ENCODE assay signal across 24 cellular contexts in genomic region chr4:186405957-186406356, GRCh38.
DNase-seq lines count a peak whose midpoint lies in the region; ATAC-seq, FAIRE-seq and TF ChIP-seq lines count a peak whose summit lies in the region.
"Had no signal": no experiment of that assay in that cellular context is flagged by ENCODE, and none has a peak within 500 bp of the region (broad histone marks: within the 10 kb centered on the region; RNA-seq: fewer than 3 reads in every experiment).

No MANE protein-coding gene starts in this region.

- H3K4me1 ChIP-seq in IMR-90 (ENCODE audit: control insufficient read depth, insufficient read depth, low read length) = no peaks in the 10 kb centered on the region

- peak overlapping the region; percentile 79 for H3K27ac Mint-ChIP-seq in nephron progenitor cell
- H3K27ac Mint-ChIP-seq: B cell; CD8-positive, alpha-beta T cell had no signal

- H3K56ac ChIP-seq in IMR-90 (ENCODE audit: extremely low read depth, insufficient read depth, low read length) = no peak overlapping the region

- TF ChIP-seq RAD21 in IMR-90 (IDR thresholded peaks at IDR 0.05; ENCODE audit: low read length) = no peak

- CTCF ChIA-PET in IMR-90 (lab: Yijun Ruan, JAX) = no interaction called here

- H3K36me3 ChIP-seq in IMR-90 (ENCODE audit: control insufficient read depth, insufficient read depth, low read length) = no peaks in the 10 kb centered on the region

- intact Hi-C loops in IMR-90 (cut with micrococcal nuclease) = no loop called here

- no peak overlapping the region for H2AK5ac ChIP-seq in IMR-90 (ENCODE audit: low read depth, low read length)

- H3K27me3 Mint-ChIP-seq in nephron progenitor cell (ENCODE audit: low read depth, poor library complexity) = peaks cover 7% of the 10 kb centered on the region
- H3K27me3 Mint-ChIP-seq: B cell had no signal

- H3K18ac ChIP-seq in IMR-90 (ENCODE audit: low read depth, low read length) = no peak overlapping the region

- no peaks in the 10 kb centered on the region for H3K27me3 ChIP-seq in IMR-90 (ENCODE audit: control insufficient read depth, insufficient read depth, low read length)

- no peak for TF ChIP-seq POLR2A in GM12891 (IDR thresholded peaks at IDR 0.05; ENCODE audit: low read depth, low read length)
- TF ChIP-seq POLR2A in IMR-90 (IDR thresholded peaks at IDR 0.05; ENCODE audit: low read depth, low read length) = no peak

- H3K9me3 Mint-ChIP-seq in nephron progenitor cell = peaks cover 20% of the 10 kb centered on the region
- H3K9me3 Mint-ChIP-seq: CD8-positive, alpha-beta T cell had no signal

- H2BK20ac ChIP-seq in IMR-90 (ENCODE audit: low read depth, low read length) = no peak overlapping the region

- H4K91ac ChIP-seq in IMR-90 (ENCODE audit: insufficient read depth, low read depth, low read length) = no peak overlapping the region

- no peaks in the 10 kb centered on the region for H4K20me1 ChIP-seq in IMR-90 (ENCODE audit: insufficient read depth, low read length)

- no peak overlapping the region for H3K27ac ChIP-seq in IMR-90 (ENCODE audit: insufficient read depth, low read length)
- H3K27ac ChIP-seq: C4-2B, GM23248, RWPE1 had no signal

- H3K14ac ChIP-seq in IMR-90 (replicated peaks; ENCODE audit: low read depth, low read length) = no peak overlapping the region

- DNase-seq in GM12891 (ENCODE audit: insufficient read length, low spot score) (no peak), IMR-90 (no peak), nephron progenitor cell (no peak), urothelium cell line (ENCODE audit: low spot score) (no peak), hypothalamus (lab: John Stamatoyannopoulos, UW) (no peak)
- DNase-seq in activated CD4-positive, alpha-beta T cell treated with anti-CD3 and anti-CD28 coated beads for 1 hour = no peak
- DNase-seq: CD8-positive, alpha-beta T cell; DMS79 treated with DMSO at 0.1 percent for 48 hours; GF-D8; GM23248; HCEC 1CT; KBM-7; MV-4-11; NCI-H1105 treated with DMSO at 0.1 percent for 48 hours; NCI-H2029; NCI-H526 treated with DMSO at 0.1 percent for 48 hours; SHP77; T-helper 1 cell had no signal

- H2AK9ac ChIP-seq in IMR-90 (replicated peaks; ENCODE audit: low read depth, low read length, poor library complexity) = no peak overlapping the region

- no peak overlapping the region for H3K4me3 Mint-ChIP-seq in nephron progenitor cell
- H3K4me3 Mint-ChIP-seq: B cell; CD8-positive, alpha-beta T cell had no signal

- WGBS in IMR-90 (ENCODE audit: extremely low coverage in 2 of 2, insufficient read length in 1 of 2), 2 experiments = 79% methylated on average over 4 of the region's 12 CpGs; no CpG with 5 or more reads in 1 of the 2 experiments

- dilution Hi-C loops in IMR-90 (cut with HindIII; ENCODE audit: low sequenced_read_pairs, unreplicated experiment) = no loop called here

- H3K4me2 ChIP-seq in IMR-90 (ENCODE audit: low read depth, low read length) = no peak overlapping the region

- H4K5ac ChIP-seq in IMR-90 (ENCODE audit: low read depth, low read length) = no peak overlapping the region

- no peak for TF ChIP-seq CTCF in IMR-90 (conservative IDR thresholded peaks at IDR 0.05; ENCODE audit: low read depth, low read length)
- no peak for TF ChIP-seq CTCF in nephron progenitor cell (IDR thresholded peaks at IDR 0.05)

- no peak overlapping the region for H3K4ac ChIP-seq in IMR-90 (ENCODE audit: low read depth, low read length)

- POLR2A ChIA-PET in IMR-90 (lab: Charles Lee; ENCODE audit: unreplicated experiment) = no interaction called here

- no peak overlapping the region for H2BK15ac ChIP-seq in IMR-90 (ENCODE audit: low read depth, low read length)

- no peaks in the 10 kb centered on the region for H3K36me3 Mint-ChIP-seq in nephron progenitor cell (ENCODE audit: low read depth)
- H3K36me3 Mint-ChIP-seq: CD8-positive, alpha-beta T cell had no signal

- H3K79me1 ChIP-seq in IMR-90 (ENCODE audit: low read depth in 1 of 2, low read length in 2 of 2) = no peaks in the 10 kb centered on the region

- FAIRE-seq in GM12891 (lab: Jason Lieb, UNC) (no peak), urothelium cell line (lab: Jason Lieb, UNC) (peak; percentile 90)
- FAIRE-seq: GM12892 had no signal

- H2AFZ ChIP-seq in IMR-90 (replicated peaks; ENCODE audit: low read length, poor library complexity) = peak overlapping the region; percentile 51
- H2AFZ ChIP-seq: GM23248 had no signal

- H3K4me1 Mint-ChIP-seq in nephron progenitor cell = peaks cover 7% of the 10 kb centered on the region
- H3K4me1 Mint-ChIP-seq: B cell had no signal

- H3K9ac ChIP-seq in IMR-90 (ENCODE audit: low read depth, low read length) = no peak overlapping the region
- H3K9ac ChIP-seq: GM23248 had no signal

- H3K4me3 ChIP-seq in IMR-90 (ENCODE audit: insufficient read depth, low read depth, low read length) = no peak overlapping the region
- H3K4me3 ChIP-seq: GM23248 had no signal

- no peak overlapping the region for H3K23ac ChIP-seq in IMR-90 (ENCODE audit: low read depth, low read length)

- BruUV-seq in IMR-90 (replicated peaks; lab: Mats Ljungman, UMichigan) = no TSS peak

- no peaks in the 10 kb centered on the region for H3K9me1 ChIP-seq in IMR-90 (ENCODE audit: insufficient read depth, low read length)

- H2BK5ac ChIP-seq in IMR-90 (ENCODE audit: low read depth, low read length, poor library complexity, severe bottlenecking) = peak overlapping the region; percentile 13

- ATAC-seq in IMR-90 (ENCODE audit: low read depth) (no peak), GM18498 (IDR thresholded peaks at IDR 0.05; ENCODE audit: unreplicated experiment) (no peak)
- ATAC-seq: CD8-positive, alpha-beta T cell; Panc1 had no signal

- in situ Hi-C loops in IMR-90 (cut with MboI; ENCODE audit: low sequenced_read_pairs) = no loop called here

- H3K9me3 ChIP-seq in IMR-90 (ENCODE audit: control insufficient read depth, insufficient read depth, low read length) = no peaks in the 10 kb centered on the region

- no peak overlapping the region for H2BK120ac ChIP-seq in IMR-90 (ENCODE audit: low read depth, low read length)

- no peak overlapping the region for H4K8ac ChIP-seq in IMR-90 (ENCODE audit: low read depth in 2 of 2, low read length in 2 of 2)

TF ChIP-seq in GM12891, 5 proteins besides CTCF, POLR2A, EP300 and RAD21:
- TF ChIP-seq SPI1 (IDR thresholded peaks at IDR 0.05; ENCODE audit: low read depth, low read length) (no peak), TAF1 (IDR thresholded peaks at IDR 0.05; ENCODE audit: low read depth, low read length) (no peak), POLR2AphosphoS5 (IDR thresholded peaks at IDR 0.05; ENCODE audit: low read depth, low read length) (no peak), POU2F2 (IDR thresholded peaks at IDR 0.05; ENCODE audit: low read depth, low read length) (peak; percentile 43; the same call in 1 of the 2 replicates)
TF ChIP-seq in GM12891: peak in this region for 1.

TF ChIP-seq in IMR-90, 13 proteins besides CTCF, POLR2A, EP300 and RAD21:
- TF ChIP-seq MXI1 (IDR thresholded peaks at IDR 0.05; ENCODE audit: borderline replicate concordance, low read depth, low read length) (no peak), MAZ (IDR thresholded peaks at IDR 0.05; ENCODE audit: borderline replicate concordance, low read depth, low read length) (no peak), ELK1 (IDR thresholded peaks at IDR 0.05; ENCODE audit: borderline replicate concordance, low read depth, low read length) (no peak), MAFK (IDR thresholded peaks at IDR 0.05; ENCODE audit: low read depth, low read length) (no peak), RFX5 (IDR thresholded peaks at IDR 0.05; ENCODE audit: low read depth, low read length) (no peak), BHLHE40 (IDR thresholded peaks at IDR 0.05; ENCODE audit: low read depth, low read length) (no peak), USF2 (IDR thresholded peaks at IDR 0.05; ENCODE audit: low read depth, low read length) (no peak), CEBPB (IDR thresholded peaks at IDR 0.05; ENCODE audit: low read depth, low read length) (no peak), RCOR1 (IDR thresholded peaks at IDR 0.05; ENCODE audit: insufficient replicate concordance, low read length) (no peak), SMC3 (IDR thresholded peaks at IDR 0.05; ENCODE audit: low read depth, low read length) (no peak), NFE2L2 (IDR thresholded peaks at IDR 0.05; ENCODE audit: low read depth, low read length) (no peak), FOS (IDR thresholded peaks at IDR 0.05; ENCODE audit: low read depth, low read length) (no peak), CHD1 (IDR thresholded peaks at IDR 0.05; ENCODE audit: low read depth, low read length) (no peak)
